Comparison of ENCODE assay signal across 8 cellular contexts in genomic region chr9:15422355-15423327, GRCh38. TPM values are rescaled to one million over a fixed set of nuclear protein-coding genes. Genes with fewer than 3 reads are reported as not detected.
DNase-seq lines count a peak whose midpoint lies in the region; ATAC-seq and TF ChIP-seq lines count a peak whose summit lies in the region.

Gene SNAPC3, plus strand, starts transcription at chr9:15422876. Its CDS starts 4 bp downstream, at chr9:15422880.

- H3K36me3 Mint-ChIP-seq in activated naive CD4-positive, alpha-beta T cell treated with anti-CD3 and anti-CD28 coated beads, Interleukin-2, amount 50 U/mL, for 24 hours: peaks cover 9% of the 10 kb centered on the region

- no peak for TF ChIP-seq CTCF in GM10248 (IDR thresholded peaks at IDR 0.05; ENCODE audit: control extremely low read depth, extremely low read depth, low read depth, missing control alignments)
- TF ChIP-seq CTCF in SK-N-SH (IDR thresholded peaks at IDR 0.05): no peak

- H3F3A ChIP-seq in SK-N-SH (replicated peaks; ENCODE audit: insufficient read depth): no peaks in the 10 kb centered on the region

- no peaks in the 10 kb centered on the region for H3K9me3 Mint-ChIP-seq in activated naive CD4-positive, alpha-beta T cell treated with anti-CD3 and anti-CD28 coated beads, Interleukin-2, amount 50 U/mL, for 24 hours

- H3K36me3 ChIP-seq in SK-N-SH (replicated peaks in 1 of 2; ENCODE audit: control insufficient read depth in 1 of 2, insufficient read depth in 2 of 2, low read length in 1 of 2): peaks cover 19 to 31% of the 10 kb centered on the region in 2 experiments

- peak within 1 kb of the TSS; percentile 95 for H3K4me3 Mint-ChIP-seq in activated naive CD4-positive, alpha-beta T cell treated with anti-CD3 and anti-CD28 coated beads, Interleukin-2, amount 50 U/mL, for 24 hours

- CTCF ChIA-PET in GM10248 (lab: Yijun Ruan, JAX) (interaction anchor here (0.8 to 1.9 kb wide), 4 partner anchors 11 to 212 kb away, joined by 3 to 5 read pairs (median 3); no protein-coding TSS in a partner anchor), SK-N-SH (lab: Yijun Ruan, JAX) (interaction anchor here (0.6 to 2.2 kb wide), 7 partner anchors 18 to 219 kb away, joined by 3 to 9 read pairs (median 5); partner anchors contain the start of gene TTC39B)

- no peaks in the 10 kb centered on the region for H3K9me2 ChIP-seq in SK-N-SH

- peak within 1 kb of the TSS; percentile 91 for H2AFZ ChIP-seq in SK-N-SH (ENCODE audit: low read depth)

- H3K79me2 ChIP-seq in SK-N-SH (ENCODE audit: insufficient read depth): peaks cover 50% of the 10 kb centered on the region

- TF ChIP-seq RAD21 in SK-N-SH (IDR thresholded peaks at IDR 0.05; ENCODE audit: low read length): no peak

- TF ChIP-seq EP300 in SK-N-SH (IDR thresholded peaks at IDR 0.05; ENCODE audit: borderline replicate concordance in 1 of 2, low read depth in 1 of 2, low read length in 1 of 2): no peak

- DNase-seq in GM10248 (ENCODE audit: extremely low spot score) (peak; percentile 95), NCI-H1092 (lab: John Stamatoyannopoulos, UW) (peak; percentile 97), SK-N-SH (peak; percentile 95), germinal center (ENCODE audit: low spot score) (peak; percentile 95), non-pigmented ciliary epithelial cell (ENCODE audit: low read depth) (peak; percentile 60), substantia nigra (lab: John Stamatoyannopoulos, UW) (peak; percentile 58 to 97 (median 93))

- ATAC-seq in HG02610 (IDR thresholded peaks at IDR 0.05; ENCODE audit: unreplicated experiment): peak; percentile 96

- 5% methylated on average over 25 of the region's 73 CpGs for WGBS in SK-N-SH (ENCODE audit: low lambda C conversion rate)

- POLR2A ChIA-PET in GM10248 (lab: Yijun Ruan, JAX): interaction anchor here (1.4 kb wide), 1 partner anchor 11 kb away, joined by 3 read pairs; no protein-coding TSS in a partner anchor
- POLR2A ChIA-PET in SK-N-SH (lab: Yijun Ruan, JAX): interaction anchor here (0.5 to 1.9 kb wide), 5 partner anchors 13 to 1446 kb away, joined by 3 to 7 read pairs (median 3); partner anchors contain the start of genes CCDC171 and TTC39B

- H3K4me2 ChIP-seq in SK-N-SH: peak within 1 kb of the TSS; percentile 85

- H3K4me1 ChIP-seq in SK-N-SH (ENCODE audit: control insufficient read depth in 1 of 2, insufficient read depth in 2 of 2, low read depth in 1 of 2, low read length in 1 of 2): peaks cover 0 to 9% of the 10 kb centered on the region in 2 experiments; a peak in 2 of 4 replicates

- peak within 1 kb of the TSS; percentile 92 for H3K9ac ChIP-seq in SK-N-SH

- no peaks in the 10 kb centered on the region for H3K27me3 ChIP-seq in SK-N-SH (ENCODE audit: insufficient read depth)

- H3K27me3 Mint-ChIP-seq in activated naive CD4-positive, alpha-beta T cell treated with anti-CD3 and anti-CD28 coated beads, Interleukin-2, amount 50 U/mL, for 24 hours: no peaks in the 10 kb centered on the region

- H3K27ac Mint-ChIP-seq in activated naive CD4-positive, alpha-beta T cell treated with anti-CD3 and anti-CD28 coated beads, Interleukin-2, amount 50 U/mL, for 24 hours: peak within 1 kb of the TSS; percentile 87

- H3K4me1 Mint-ChIP-seq in activated naive CD4-positive, alpha-beta T cell treated with anti-CD3 and anti-CD28 coated beads, Interleukin-2, amount 50 U/mL, for 24 hours: peaks cover 47% of the 10 kb centered on the region

- H3K27ac ChIP-seq in SK-N-SH (ENCODE audit: low read depth in 2 of 2, low read length in 1 of 2): peak within 1 kb of the TSS; percentile 62 to 96
- peak within 1 kb of the TSS; percentile 89 for H3K27ac ChIP-seq in substantia nigra (ENCODE audit: low read depth, low read length, poor library complexity, severe bottlenecking)

- H4K20me1 ChIP-seq in SK-N-SH (ENCODE audit: insufficient read depth): no peaks in the 10 kb centered on the region; the same call in 1 of the 2 replicates

- peak within 1 kb of the TSS; percentile 86 to 93 for H3K4me3 ChIP-seq in SK-N-SH (ENCODE audit: low read depth in 2 of 2, low read length in 1 of 2)

- no peaks in the 10 kb centered on the region for H3K9me3 ChIP-seq in SK-N-SH

TF ChIP-seq in SK-N-SH, 30 proteins besides CTCF, POLR2A, EP300 and RAD21 (continues in another document):
- TF ChIP-seq RXRA (IDR thresholded peaks at IDR 0.05; ENCODE audit: borderline replicate concordance, low read depth): no peak
- no peak for TF ChIP-seq JUND (IDR thresholded peaks at IDR 0.05)
- TF ChIP-seq MAX (IDR thresholded peaks at IDR 0.05; ENCODE audit: low read depth): peak; percentile 77
- TF ChIP-seq FOXJ3 (CRISPR knock-in tag; IDR thresholded peaks at IDR 0.05): no peak
- TF ChIP-seq TAF1 (IDR thresholded peaks at IDR 0.05; ENCODE audit: borderline replicate concordance, low read depth, low read length): peak; percentile 84
- TF ChIP-seq USF2 (IDR thresholded peaks at IDR 0.05; ENCODE audit: borderline replicate concordance, low read depth, low read length): no peak
- peak; percentile 52 for TF ChIP-seq ELF1 (IDR thresholded peaks at IDR 0.05)
- TF ChIP-seq SIN3A (IDR thresholded peaks at IDR 0.05; ENCODE audit: borderline replicate concordance, low read depth, low read length): no peak
- TF ChIP-seq USF1 (IDR thresholded peaks at IDR 0.05; ENCODE audit: borderline replicate concordance, low read depth): peak; percentile 45; the same call in 1 of the 2 replicates
- no peak for TF ChIP-seq RCOR1 (IDR thresholded peaks at IDR 0.05; ENCODE audit: low read length)
- no peak for TF ChIP-seq MEF2A (IDR thresholded peaks at IDR 0.05; ENCODE audit: borderline replicate concordance, low read depth)
- TF ChIP-seq RFX5 (IDR thresholded peaks at IDR 0.05; ENCODE audit: low read length): no peak
- TF ChIP-seq TEAD4 (IDR thresholded peaks at IDR 0.05; ENCODE audit: borderline replicate concordance, insufficient read depth): no peak
- TF ChIP-seq GABPA (IDR thresholded peaks at IDR 0.05; ENCODE audit: low read depth): no peak
- no peak for TF ChIP-seq MXI1 (IDR thresholded peaks at IDR 0.05; ENCODE audit: low read depth, low read length)
- no peak for TF ChIP-seq NFIC (IDR thresholded peaks at IDR 0.05; ENCODE audit: borderline replicate concordance)
- peak; percentile 93 for TF ChIP-seq YY1 (IDR thresholded peaks at IDR 0.05; ENCODE audit: low read depth)
- no peak for TF ChIP-seq SMC3 (IDR thresholded peaks at IDR 0.05; ENCODE audit: low read depth, low read length)
- no peak for TF ChIP-seq EZH2phosphoT487 (IDR thresholded peaks at IDR 0.05; ENCODE audit: borderline replicate concordance, low read depth)
- TF ChIP-seq NRF1 (IDR thresholded peaks at IDR 0.05; ENCODE audit: low read depth, low read length): no peak
- TF ChIP-seq IRF3 (IDR thresholded peaks at IDR 0.05; ENCODE audit: low read depth, low read length): no peak
- no peak for TF ChIP-seq GATA2 (CRISPR knock-in tag; IDR thresholded peaks at IDR 0.05)

RNA-seq across cellular contexts. Expression of gene SNAPC3, which starts in this region (rescaled TPM):
- polyA plus RNA-seq in SK-N-SH (2012; rRNA removed): 20.1 and 20.6 TPM in 2 replicates
- 17.8 and 20.6 TPM in 2 replicates for polyA plus RNA-seq in SK-N-SH (2012; cell fraction: cytosol; rRNA removed)
- polyA plus RNA-seq in SK-N-SH (2012; cell fraction: nucleus; rRNA removed): 38.7 and 58.2 TPM in 2 replicates

Comparison
In these comparisons a context has a peak if more than half of its experiments do, and no peak if none do; other contexts are left out.
1. Peak in every context shown above with its lines: DNase-seq, ATAC-seq, H3K4me3 ChIP-seq and H3K27ac ChIP-seq.